In the genomic region with DNA sequence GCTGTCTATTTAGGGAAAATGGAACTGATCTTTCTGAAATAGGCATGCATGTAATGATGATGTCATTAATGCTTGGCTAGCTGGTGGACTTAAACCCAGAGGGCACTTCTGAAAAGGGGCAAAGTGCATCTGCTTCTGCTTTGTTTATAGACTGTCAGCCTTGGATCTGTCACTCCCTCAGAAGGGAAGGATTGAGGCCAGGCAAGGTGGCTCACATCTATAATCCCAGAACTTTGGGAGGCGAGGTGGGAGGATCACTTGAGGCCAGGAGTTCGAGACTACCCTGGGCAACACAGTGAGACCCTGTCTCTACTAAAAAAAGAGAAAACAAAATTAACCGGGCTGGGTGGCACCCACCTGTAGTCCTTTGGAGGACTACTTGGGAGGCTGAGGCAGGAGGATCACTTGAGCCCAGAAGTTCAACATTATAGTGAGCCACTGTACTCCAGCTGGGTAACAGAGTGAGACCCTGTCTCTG, we compare ENCODE assay signal across 1 cellular context.
A peak's percentile ranks its signal among the peaks of the same experiment; 100 is the strongest.
TF ChIP-seq lines count a peak whose summit lies in the region.

No MANE protein-coding gene starts in this region.

TF ChIP-seq in HEK293, 187 proteins besides CTCF, POLR2A, EP300 and RAD21 (continued from another document):
- no peak for TF ChIP-seq KLF7 (tag by site-specific recombination; IDR thresholded peaks at IDR 0.05; ENCODE audit: borderline replicate concordance)
- no peak for TF ChIP-seq KLF9 (tag by site-specific recombination; IDR thresholded peaks at IDR 0.05; ENCODE audit: low read depth)
- TF ChIP-seq, protein P1, sequence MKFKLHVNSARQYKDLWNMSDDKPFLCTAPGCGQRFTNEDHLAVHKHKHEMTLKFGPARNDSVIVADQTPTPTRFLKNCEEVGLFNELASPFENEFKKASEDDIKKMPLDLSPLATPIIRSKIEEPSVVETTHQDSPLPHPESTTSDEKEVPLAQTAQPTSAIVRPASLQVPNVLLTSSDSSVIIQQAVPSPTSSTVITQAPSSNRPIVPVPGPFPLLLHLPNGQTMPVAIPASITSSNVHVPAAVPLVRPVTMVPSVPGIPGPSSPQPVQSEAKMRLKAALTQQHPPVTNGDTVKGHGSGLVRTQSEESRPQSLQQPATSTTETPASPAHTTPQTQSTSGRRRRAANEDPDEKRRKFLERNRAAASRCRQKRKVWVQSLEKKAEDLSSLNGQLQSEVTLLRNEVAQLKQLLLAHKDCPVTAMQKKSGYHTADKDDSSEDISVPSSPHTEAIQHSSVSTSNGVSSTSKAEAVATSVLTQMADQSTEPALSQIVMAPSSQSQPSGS (tag by site-specific recombination; IDR thresholded peaks at IDR 0.05; ENCODE audit: low read depth) = peak; percentile 92
- no peak for TF ChIP-seq ZNF670 (tag by site-specific recombination; IDR thresholded peaks at IDR 0.05; ENCODE audit: low read depth)
- peak; percentile 52 for TF ChIP-seq ZNF629 (tag by site-specific recombination; IDR thresholded peaks at IDR 0.05)
- TF ChIP-seq OSR2 (tag by site-specific recombination; IDR thresholded peaks at IDR 0.05) = peak; percentile 59
- no peak for TF ChIP-seq ZBTB1 (tag by site-specific recombination; IDR thresholded peaks at IDR 0.05)
- TF ChIP-seq, protein P2, sequence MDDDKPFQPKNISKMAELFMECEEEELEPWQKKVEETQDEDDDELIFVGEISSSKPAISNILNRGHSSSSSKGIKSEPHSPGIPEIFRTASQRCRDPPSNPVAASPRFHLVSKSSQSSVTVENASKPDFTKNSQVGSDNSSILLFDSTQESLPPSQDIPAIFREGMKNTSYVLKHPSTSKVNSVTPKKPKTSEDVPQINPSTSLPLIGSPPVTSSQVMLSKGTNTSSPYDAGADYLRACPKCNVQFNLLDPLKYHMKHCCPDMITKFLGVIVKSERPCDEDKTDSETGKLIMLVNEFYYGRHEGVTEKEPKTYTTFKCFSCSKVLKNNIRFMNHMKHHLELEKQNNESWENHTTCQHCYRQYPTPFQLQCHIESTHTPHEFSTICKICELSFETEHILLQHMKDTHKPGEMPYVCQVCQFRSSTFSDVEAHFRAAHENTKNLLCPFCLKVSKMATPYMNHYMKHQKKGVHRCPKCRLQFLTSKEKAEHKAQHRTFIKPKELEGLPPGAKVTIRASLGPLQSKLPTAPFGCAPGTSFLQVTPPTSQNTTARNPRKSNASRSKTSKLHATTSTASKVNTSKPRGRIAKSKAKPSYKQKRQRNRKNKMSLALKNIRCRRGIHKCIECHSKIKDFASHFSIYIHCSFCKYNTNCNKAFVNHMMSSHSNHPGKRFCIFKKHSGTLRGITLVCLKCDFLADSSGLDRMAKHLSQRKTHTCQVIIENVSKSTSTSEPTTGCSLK (tag by site-specific recombination; IDR thresholded peaks at IDR 0.05) = no peak
- TF ChIP-seq, protein P3, sequence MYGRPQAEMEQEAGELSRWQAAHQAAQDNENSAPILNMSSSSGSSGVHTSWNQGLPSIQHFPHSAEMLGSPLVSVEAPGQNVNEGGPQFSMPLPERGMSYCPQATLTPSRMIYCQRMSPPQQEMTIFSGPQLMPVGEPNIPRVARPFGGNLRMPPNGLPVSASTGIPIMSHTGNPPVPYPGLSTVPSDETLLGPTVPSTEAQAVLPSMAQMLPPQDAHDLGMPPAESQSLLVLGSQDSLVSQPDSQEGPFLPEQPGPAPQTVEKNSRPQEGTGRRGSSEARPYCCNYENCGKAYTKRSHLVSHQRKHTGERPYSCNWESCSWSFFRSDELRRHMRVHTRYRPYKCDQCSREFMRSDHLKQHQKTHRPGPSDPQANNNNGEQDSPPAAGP (tag by site-specific recombination; IDR thresholded peaks at IDR 0.05) = no peak
- TF ChIP-seq, protein P4, sequence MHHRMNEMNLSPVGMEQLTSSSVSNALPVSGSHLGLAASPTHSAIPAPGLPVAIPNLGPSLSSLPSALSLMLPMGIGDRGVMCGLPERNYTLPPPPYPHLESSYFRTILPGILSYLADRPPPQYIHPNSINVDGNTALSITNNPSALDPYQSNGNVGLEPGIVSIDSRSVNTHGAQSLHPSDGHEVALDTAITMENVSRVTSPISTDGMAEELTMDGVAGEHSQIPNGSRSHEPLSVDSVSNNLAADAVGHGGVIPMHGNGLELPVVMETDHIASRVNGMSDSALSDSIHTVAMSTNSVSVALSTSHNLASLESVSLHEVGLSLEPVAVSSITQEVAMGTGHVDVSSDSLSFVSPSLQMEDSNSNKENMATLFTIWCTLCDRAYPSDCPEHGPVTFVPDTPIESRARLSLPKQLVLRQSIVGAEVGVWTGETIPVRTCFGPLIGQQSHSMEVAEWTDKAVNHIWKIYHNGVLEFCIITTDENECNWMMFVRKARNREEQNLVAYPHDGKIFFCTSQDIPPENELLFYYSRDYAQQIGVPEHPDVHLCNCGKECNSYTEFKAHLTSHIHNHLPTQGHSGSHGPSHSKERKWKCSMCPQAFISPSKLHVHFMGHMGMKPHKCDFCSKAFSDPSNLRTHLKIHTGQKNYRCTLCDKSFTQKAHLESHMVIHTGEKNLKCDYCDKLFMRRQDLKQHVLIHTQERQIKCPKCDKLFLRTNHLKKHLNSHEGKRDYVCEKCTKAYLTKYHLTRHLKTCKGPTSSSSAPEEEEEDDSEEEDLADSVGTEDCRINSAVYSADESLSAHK (tag by site-specific recombination; IDR thresholded peaks at IDR 0.05) = 0 out of 2 replicates have a peak, but pooled peaks have one; percentile 10
- TF ChIP-seq, protein P5, sequence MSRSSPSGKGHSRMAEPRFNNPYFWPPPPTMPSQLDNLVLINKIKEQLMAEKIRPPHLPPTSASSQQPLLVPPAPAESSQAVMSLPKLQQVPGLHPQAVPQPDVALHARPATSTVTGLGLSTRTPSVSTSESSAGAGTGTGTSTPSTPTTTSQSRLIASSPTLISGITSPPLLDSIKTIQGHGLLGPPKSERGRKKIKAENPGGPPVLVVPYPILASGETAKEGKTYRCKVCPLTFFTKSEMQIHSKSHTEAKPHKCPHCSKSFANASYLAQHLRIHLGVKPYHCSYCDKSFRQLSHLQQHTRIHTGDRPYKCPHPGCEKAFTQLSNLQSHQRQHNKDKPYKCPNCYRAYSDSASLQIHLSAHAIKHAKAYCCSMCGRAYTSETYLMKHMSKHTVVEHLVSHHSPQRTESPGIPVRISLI (tag by site-specific recombination; IDR thresholded peaks at IDR 0.05) = no peak
- no peak for TF ChIP-seq ZNF23 (tag by site-specific recombination; IDR thresholded peaks at IDR 0.05; ENCODE audit: borderline replicate concordance)
